Comparison of ENCODE assay signal across 1 cellular context in the genomic region with DNA sequence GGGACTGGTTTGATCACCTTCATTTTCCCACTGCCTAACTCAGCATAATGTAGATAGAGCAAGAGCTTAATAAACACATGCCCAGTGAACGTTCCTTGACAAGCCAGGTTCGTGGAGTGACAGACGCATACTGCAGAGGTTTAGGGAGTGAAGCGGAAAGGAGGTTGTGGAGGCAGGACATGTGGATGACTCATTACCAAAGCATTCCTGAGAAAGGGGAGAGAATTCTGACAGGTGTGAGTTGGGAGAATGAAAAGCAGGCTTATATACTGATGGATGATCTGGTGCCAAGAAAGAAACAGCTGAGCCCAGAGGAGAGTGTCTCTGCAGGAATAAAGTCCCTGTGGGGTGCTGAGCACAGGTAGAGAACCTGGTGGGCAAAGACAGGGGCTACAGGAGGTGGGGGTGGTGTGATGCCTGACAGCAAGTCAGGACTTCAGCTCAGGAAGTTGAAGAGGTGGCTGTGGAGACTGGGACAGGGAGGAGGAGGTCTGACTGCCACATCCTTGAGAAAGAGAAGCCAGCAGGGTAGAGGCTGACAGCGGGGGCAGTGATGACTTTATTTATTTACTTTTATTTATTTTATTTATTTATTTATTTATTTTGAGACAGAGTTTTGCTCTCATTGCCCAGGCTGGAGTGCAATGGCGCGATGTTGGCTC.
TF ChIP-seq lines count a peak whose summit lies in the region.

No MANE protein-coding gene starts in this region.

TF ChIP-seq in IMR-90, 13 proteins besides CTCF, POLR2A, EP300 and RAD21 (continued from another document):
- TF ChIP-seq RFX5 (IDR thresholded peaks at IDR 0.05; ENCODE audit: low read depth, low read length) (no peak), NFE2L2 (IDR thresholded peaks at IDR 0.05; ENCODE audit: low read depth, low read length) (no peak), FOS (IDR thresholded peaks at IDR 0.05; ENCODE audit: low read depth, low read length) (no peak), CEBPB (IDR thresholded peaks at IDR 0.05; ENCODE audit: low read depth, low read length) (no peak), RCOR1 (IDR thresholded peaks at IDR 0.05; ENCODE audit: insufficient replicate concordance, low read length) (no peak), MAZ (IDR thresholded peaks at IDR 0.05; ENCODE audit: borderline replicate concordance, low read depth, low read length) (no peak), MAFK (IDR thresholded peaks at IDR 0.05; ENCODE audit: low read depth, low read length) (no peak), MXI1 (IDR thresholded peaks at IDR 0.05; ENCODE audit: borderline replicate concordance, low read depth, low read length) (no peak)
- TF ChIP-seq, protein P1, sequence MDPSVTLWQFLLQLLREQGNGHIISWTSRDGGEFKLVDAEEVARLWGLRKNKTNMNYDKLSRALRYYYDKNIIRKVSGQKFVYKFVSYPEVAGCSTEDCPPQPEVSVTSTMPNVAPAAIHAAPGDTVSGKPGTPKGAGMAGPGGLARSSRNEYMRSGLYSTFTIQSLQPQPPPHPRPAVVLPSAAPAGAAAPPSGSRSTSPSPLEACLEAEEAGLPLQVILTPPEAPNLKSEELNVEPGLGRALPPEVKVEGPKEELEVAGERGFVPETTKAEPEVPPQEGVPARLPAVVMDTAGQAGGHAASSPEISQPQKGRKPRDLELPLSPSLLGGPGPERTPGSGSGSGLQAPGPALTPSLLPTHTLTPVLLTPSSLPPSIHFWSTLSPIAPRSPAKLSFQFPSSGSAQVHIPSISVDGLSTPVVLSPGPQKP (IDR thresholded peaks at IDR 0.05; ENCODE audit: borderline replicate concordance, low read depth, low read length), result no peak
- TF ChIP-seq, protein P2, sequence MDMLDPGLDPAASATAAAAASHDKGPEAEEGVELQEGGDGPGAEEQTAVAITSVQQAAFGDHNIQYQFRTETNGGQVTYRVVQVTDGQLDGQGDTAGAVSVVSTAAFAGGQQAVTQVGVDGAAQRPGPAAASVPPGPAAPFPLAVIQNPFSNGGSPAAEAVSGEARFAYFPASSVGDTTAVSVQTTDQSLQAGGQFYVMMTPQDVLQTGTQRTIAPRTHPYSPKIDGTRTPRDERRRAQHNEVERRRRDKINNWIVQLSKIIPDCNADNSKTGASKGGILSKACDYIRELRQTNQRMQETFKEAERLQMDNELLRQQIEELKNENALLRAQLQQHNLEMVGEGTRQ (IDR thresholded peaks at IDR 0.05; ENCODE audit: low read depth, low read length), result no peak
